ENCODE assay signal across 26 cellular contexts in the genomic region with DNA sequence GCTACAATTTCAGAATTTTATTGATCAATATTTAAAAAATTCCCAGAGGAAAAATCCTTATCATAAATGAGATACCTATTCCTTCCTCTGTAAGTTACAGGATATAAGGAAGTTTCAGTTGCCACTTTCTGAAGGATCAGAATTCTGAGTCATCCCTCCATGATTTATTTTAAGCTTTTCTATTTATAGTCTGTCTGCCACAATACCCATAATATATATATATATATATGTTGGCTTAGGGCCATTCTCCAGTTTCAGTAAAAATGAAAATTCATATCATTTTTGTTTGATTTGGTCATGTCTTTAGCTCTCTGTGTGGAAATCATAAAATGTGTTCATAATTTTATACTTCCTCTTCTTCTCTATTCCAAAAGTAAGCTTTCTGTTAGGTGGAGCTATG.
DNase-seq lines count a peak whose midpoint lies in the region; ATAC-seq and TF ChIP-seq lines count a peak whose summit lies in the region.
"Had no signal": no experiment of that assay in that cellular context is flagged by ENCODE, and none has a peak within 500 bp of the region (broad histone marks: within the 10 kb centered on the region; RNA-seq: fewer than 3 reads in every experiment).

No MANE protein-coding gene starts in this region.

- no peak overlapping the region for H3K27ac Mint-ChIP-seq in stimulated activated memory B cell treated with anti-CD40 and anti-IgM and Interleukin-4, amounts not matched to agents 10 μg/mL and 1 μg/mL and 100 μg/mL, for 72 hours
- H3K27ac Mint-ChIP-seq: activated CD4-positive, alpha-beta T cell treated with anti-CD3 and anti-CD28 coated beads for 36 hours; brain; GM23338; stimulated activated naive B cell treated with anti-CD40 and anti-IgM and Interleukin-4, amounts not matched to agents 10 μg/mL and 1 μg/mL and 100 μg/mL, for 72 hours had no signal

- H3K4me1 Mint-ChIP-seq in stimulated activated memory B cell treated with anti-CD40 and anti-IgM and Interleukin-4, amounts not matched to agents 10 μg/mL and 1 μg/mL and 100 μg/mL, for 72 hours: no peaks in the 10 kb centered on the region
- H3K4me1 Mint-ChIP-seq: activated CD4-positive, alpha-beta T cell treated with anti-CD3 and anti-CD28 coated beads for 36 hours; GM23338; stimulated activated naive B cell treated with anti-CD40 and anti-IgM and Interleukin-4, amounts not matched to agents 10 μg/mL and 1 μg/mL and 100 μg/mL, for 72 hours had no signal

- DNase-seq in HT1080 (ENCODE audit: low read depth): peak; percentile 11
- DNase-seq in OCI-M1 (lab: John Stamatoyannopoulos, UW): peak; percentile 5
- DNase-seq in fibroblast of mammary gland (ENCODE audit: low read depth): peak; percentile 1
- no peak for DNase-seq in aorta
- DNase-seq in middle frontal gyrus (ENCODE audit: extremely low spot score, low spot score): no peak
- DNase-seq in left lobe of liver (ENCODE audit: low spot score): no peak
- DNase-seq: activated CD4-positive, alpha-beta T cell treated with anti-CD3 and anti-CD28 coated beads for 36 hours; activated effector memory CD4-positive, alpha-beta T cell treated with anti-CD3 and anti-CD28 coated beads, Interleukin-2, amount 50 U/mL, for 16 hours; head of caudate nucleus; NCI-H2081 treated with DMSO at 0.1 percent for 48 hours; NCI-H345; NCI-H82; PC-9; right cardiac atrium; Right ventricle myocardium superior; stimulated activated CD4-positive, alpha-beta T cell treated with anti-CD3 and anti-CD28 coated beads, Interleukin-4, amount 100 ng/mL, for 4 hours; stimulated activated naive B cell treated with anti-CD40 and anti-IgM and Interleukin-4, amounts not matched to agents 10 μg/mL and 1 μg/mL and 100 μg/mL, for 72 hours; T-helper 2 cell; upper lobe of right lung had no signal

- no peaks in the 10 kb centered on the region for H3K36me3 Mint-ChIP-seq in stimulated activated memory B cell treated with anti-CD40 and anti-IgM and Interleukin-4, amounts not matched to agents 10 μg/mL and 1 μg/mL and 100 μg/mL, for 72 hours
- H3K36me3 Mint-ChIP-seq: brain; stimulated activated naive B cell treated with anti-CD40 and anti-IgM and Interleukin-4, amounts not matched to agents 10 μg/mL and 1 μg/mL and 100 μg/mL, for 72 hours had no signal

- peaks cover 3% of the 10 kb centered on the region for H3K9me3 Mint-ChIP-seq in stimulated activated memory B cell treated with anti-CD40 and anti-IgM and Interleukin-4, amounts not matched to agents 10 μg/mL and 1 μg/mL and 100 μg/mL, for 72 hours

- ATAC-seq in aorta (ENCODE audit: low FRiP score) (no peak), left lobe of liver (no peak)
- no peak for ATAC-seq in stimulated activated memory B cell treated with anti-CD40 and anti-IgM and Interleukin-4, amounts not matched to agents 10 μg/mL and 1 μg/mL and 100 μg/mL, for 72 hours
- ATAC-seq: activated CD4-positive, alpha-beta T cell treated with anti-CD3 and anti-CD28 coated beads for 36 hours; GM12878; GM23338; right cardiac atrium; stimulated activated naive B cell treated with anti-CD40 and anti-IgM and Interleukin-4, amounts not matched to agents 10 μg/mL and 1 μg/mL and 100 μg/mL, for 72 hours; upper lobe of right lung had no signal

- H3K27me3 Mint-ChIP-seq in stimulated activated memory B cell treated with anti-CD40 and anti-IgM and Interleukin-4, amounts not matched to agents 10 μg/mL and 1 μg/mL and 100 μg/mL, for 72 hours: no peaks in the 10 kb centered on the region
- H3K27me3 Mint-ChIP-seq: activated CD4-positive, alpha-beta T cell treated with anti-CD3 and anti-CD28 coated beads for 36 hours; brain; stimulated activated naive B cell treated with anti-CD40 and anti-IgM and Interleukin-4, amounts not matched to agents 10 μg/mL and 1 μg/mL and 100 μg/mL, for 72 hours had no signal

- H3K27ac ChIP-seq in aorta (ENCODE audit: low read depth in 1 of 2, low read length in 2 of 2): no peak overlapping the region
- H3K27ac ChIP-seq: epithelial cell of prostate, parathyroid adenoma, PC-9, suprapubic skin, upper lobe of right lung had no signal

- peaks cover 0 to 2% of the 10 kb centered on the region in 2 donors for H3K4me1 ChIP-seq in aorta (ENCODE audit: control insufficient read depth in 1 of 2, insufficient read depth in 2 of 2, low read length in 2 of 2)
- H3K4me1 ChIP-seq: parathyroid adenoma, suprapubic skin, upper lobe of right lung had no signal

- H3K4me3 ChIP-seq in fibroblast of mammary gland (ENCODE audit: control insufficient read depth, low read depth, low read length) (no peak overlapping the region), aorta (ENCODE audit: low read length in 2 of 2) (no peak overlapping the region)
- H3K4me3 ChIP-seq: GM12878, GM23338, PC-9, suprapubic skin, upper lobe of right lung had no signal

- no peaks in the 10 kb centered on the region for H3K27me3 ChIP-seq in aorta (ENCODE audit: control insufficient read depth in 1 of 2, insufficient read depth in 2 of 2, low read length in 1 of 2)
- H3K27me3 ChIP-seq: suprapubic skin, upper lobe of right lung had no signal

- H3K36me3 ChIP-seq in aorta (ENCODE audit: control insufficient read depth in 1 of 2, insufficient read depth in 2 of 2, low read length in 1 of 2): no peaks in the 10 kb centered on the region
- H3K36me3 ChIP-seq: suprapubic skin, upper lobe of right lung had no signal

- no peak for TF ChIP-seq CTCF in fibroblast of mammary gland (conservative IDR thresholded peaks at IDR 0.05; ENCODE audit: control insufficient read depth, insufficient read depth, low read depth, low read length)

- no peak overlapping the region for H3K4me3 Mint-ChIP-seq in stimulated activated memory B cell treated with anti-CD40 and anti-IgM and Interleukin-4, amounts not matched to agents 10 μg/mL and 1 μg/mL and 100 μg/mL, for 72 hours
- H3K4me3 Mint-ChIP-seq: activated CD4-positive, alpha-beta T cell treated with anti-CD3 and anti-CD28 coated beads for 36 hours; brain; GM23338; stimulated activated naive B cell treated with anti-CD40 and anti-IgM and Interleukin-4, amounts not matched to agents 10 μg/mL and 1 μg/mL and 100 μg/mL, for 72 hours had no signal

- H3K9me3 ChIP-seq in aorta (ENCODE audit: control insufficient read depth, low read length): no peaks in the 10 kb centered on the region
- H3K9me3 ChIP-seq: suprapubic skin, upper lobe of right lung had no signal

- intact Hi-C loops in aorta (cut with DNase I): no loop called here

Comparison
In these comparisons a context has a peak if more than half of its experiments do, and no peak if none do; other contexts are left out.
1. DNase-seq: peak in HT1080 (single experiment), OCI-M1 (single experiment) and fibroblast of mammary gland (single experiment); none in aorta (0 of 2), middle frontal gyrus (single experiment) and left lobe of liver (single experiment).